36 cellular contexts compared by ENCODE assay signal in the genomic region with DNA sequence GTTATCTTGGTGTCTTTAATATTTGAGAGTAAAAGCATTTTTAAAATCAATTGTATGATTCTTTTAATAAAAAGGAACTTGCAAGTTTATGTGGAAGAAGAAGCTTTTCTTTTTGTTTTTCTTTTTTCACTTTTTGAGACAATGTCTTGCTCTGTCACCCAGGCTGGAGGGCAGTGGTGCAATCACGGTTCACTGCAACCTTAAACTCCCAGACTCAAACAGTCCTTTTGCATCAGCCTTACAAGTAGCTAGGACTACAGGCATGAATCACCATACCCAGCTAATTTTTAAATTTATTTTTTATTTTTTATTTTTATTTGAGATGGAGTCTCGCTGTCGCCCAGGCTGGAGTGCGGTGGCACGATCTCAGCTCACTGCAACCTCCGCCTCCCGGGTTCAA. TPM values are rescaled to one million over a fixed set of nuclear protein-coding genes. Genes with fewer than 3 reads are reported as not detected.
"Had no signal": no experiment of that assay in that cellular context is flagged by ENCODE, and none has a peak within 500 bp of the region (broad histone marks: within the 10 kb centered on the region; RNA-seq: fewer than 3 reads in every experiment).

No MANE protein-coding gene starts in this region.

- DNase-seq: naive B cell; naive thymus-derived CD8-positive, alpha-beta T cell; nephron progenitor cell; nucleus accumbens; pancreas; right cardiac atrium; right lobe of liver; sigmoid colon; spleen; stimulated activated CD4-positive, alpha-beta T cell treated with anti-CD3 and anti-CD28 coated beads, Interleukin-12 subunit alpha, Interleukin-12 subunit beta, amount 100 ng/mL, for 4 hours; stimulated activated CD4-positive, alpha-beta T cell treated with anti-CD3 and anti-CD28 coated beads, Interleukin-1b, Interleukin-23, amount 100 ng/mL, for 48 hours; stimulated activated CD4-positive, alpha-beta T cell treated with anti-CD3 and anti-CD28 coated beads, Interleukin-4, amount 100 ng/mL, for 1 hour; stimulated activated CD4-positive, alpha-beta T cell treated with anti-CD3 and anti-CD28 coated beads, Interleukin-4, amount 100 ng/mL, for 4 hours; stimulated activated CD8-positive, alpha-beta memory T cell treated with anti-CD3 and anti-CD28 coated beads, Interleukin-4, amount 100 ng/mL, for 48 hours; stimulated activated naive CD4-positive, alpha-beta T cell; stomach; thyroid gland; upper lobe of right lung; uterus had no signal

- H3K9me3 Mint-ChIP-seq: naive B cell; naive thymus-derived CD8-positive, alpha-beta T cell; natural killer cell treated with Interleukin-12 subunit alpha and Interleukin-12 subunit beta and Interleukin-15 and Interleukin-18, amount 100 ng/mL, for 72 hours; nephron progenitor cell; neural crest cell; stimulated activated memory B cell treated with anti-CD40 and anti-IgM and Interleukin-4, amounts not matched to agents 10 μg/mL and 1 μg/mL and 100 μg/mL, for 72 hours; stimulated activated naive CD8-positive, alpha-beta T cell treated with anti-CD3 and anti-CD28 coated beads, Interleukin-15, Interleukin-2, amounts not matched to agents 100 ng/mL and 50 ng/mL, for 24 hours; type B pancreatic cell had no signal

- ATAC-seq: naive thymus-derived CD8-positive, alpha-beta T cell; natural killer cell treated with Interleukin-12 subunit alpha and Interleukin-12 subunit beta and Interleukin-15 and Interleukin-18, amount 100 ng/mL, for 72 hours; pancreas; right cardiac atrium; right lobe of liver; stimulated activated memory B cell treated with anti-CD40 and anti-IgM and Interleukin-4, amounts not matched to agents 10 μg/mL and 1 μg/mL and 100 μg/mL, for 72 hours; upper lobe of right lung had no signal

- H3K4me3 Mint-ChIP-seq: naive B cell; naive thymus-derived CD8-positive, alpha-beta T cell; natural killer cell treated with Interleukin-12 subunit alpha and Interleukin-12 subunit beta and Interleukin-15 and Interleukin-18, amount 100 ng/mL, for 72 hours; nephron progenitor cell; neural crest cell; stimulated activated memory B cell treated with anti-CD40 and anti-IgM and Interleukin-4, amounts not matched to agents 10 μg/mL and 1 μg/mL and 100 μg/mL, for 72 hours; stimulated activated naive CD8-positive, alpha-beta T cell treated with anti-CD3 and anti-CD28 coated beads, Interleukin-15, Interleukin-2, amounts not matched to agents 100 ng/mL and 50 ng/mL, for 24 hours; type B pancreatic cell had no signal

- H3K4me3 ChIP-seq: pancreas, prostate gland, right lobe of liver, sigmoid colon, skin epidermis, smooth muscle cell, spleen, stomach, thoracic aorta, thyroid gland, tibial nerve, upper lobe of right lung, uterus had no signal

- H3K4me2 ChIP-seq: smooth muscle cell had no signal

- H3K9me3 ChIP-seq: neutrophil, pancreas, prostate gland, right lobe of liver, sigmoid colon, spleen, stomach, thoracic aorta, thyroid gland, tibial nerve, upper lobe of right lung, uterus had no signal

- FAIRE-seq: pancreas had no signal

- H3K27me3 ChIP-seq: neutrophil, pancreas, right lobe of liver, sigmoid colon, spleen, stomach, thyroid gland, tibial nerve, upper lobe of right lung, uterus had no signal

- H3K4me1 ChIP-seq: pancreas, prostate gland, right lobe of liver, sigmoid colon, stomach, thyroid gland, upper lobe of right lung, uterus had no signal

- H3K27me3 Mint-ChIP-seq: naive B cell; naive thymus-derived CD8-positive, alpha-beta T cell; natural killer cell treated with Interleukin-12 subunit alpha and Interleukin-12 subunit beta and Interleukin-15 and Interleukin-18, amount 100 ng/mL, for 72 hours; stimulated activated memory B cell treated with anti-CD40 and anti-IgM and Interleukin-4, amounts not matched to agents 10 μg/mL and 1 μg/mL and 100 μg/mL, for 72 hours; stimulated activated naive CD8-positive, alpha-beta T cell treated with anti-CD3 and anti-CD28 coated beads, Interleukin-15, Interleukin-2, amounts not matched to agents 100 ng/mL and 50 ng/mL, for 24 hours; type B pancreatic cell had no signal

- H3K36me3 ChIP-seq: uterus had no signal

- H3K27ac ChIP-seq: neutrophil, pancreas, prostate gland, right lobe of liver, sigmoid colon, skin epidermis, spleen, stomach, thoracic aorta, thyroid gland, tibial nerve, upper lobe of right lung, uterus had no signal

- H3K4me1 Mint-ChIP-seq: nephron progenitor cell; neural crest cell; stimulated activated memory B cell treated with anti-CD40 and anti-IgM and Interleukin-4, amounts not matched to agents 10 μg/mL and 1 μg/mL and 100 μg/mL, for 72 hours had no signal

- H3K27ac Mint-ChIP-seq: naive B cell; natural killer cell treated with Interleukin-12 subunit alpha and Interleukin-12 subunit beta and Interleukin-15 and Interleukin-18, amount 100 ng/mL, for 72 hours; nephron progenitor cell; stimulated activated memory B cell treated with anti-CD40 and anti-IgM and Interleukin-4, amounts not matched to agents 10 μg/mL and 1 μg/mL and 100 μg/mL, for 72 hours; stimulated activated naive CD8-positive, alpha-beta T cell treated with anti-CD3 and anti-CD28 coated beads, Interleukin-15, Interleukin-2, amounts not matched to agents 100 ng/mL and 50 ng/mL, for 24 hours; type B pancreatic cell had no signal

RNA-seq across cellular contexts. Expression of gene FOXE3, which starts 48.4 kb away (rescaled TPM):
- total RNA-seq: naive thymus-derived CD8-positive, alpha-beta T cell; natural killer cell treated with Interleukin-12 subunit alpha and Interleukin-12 subunit beta and Interleukin-15 and Interleukin-18, amount 100 ng/mL, for 72 hours; omental fat pad; osteocyte; pancreas; renal cortical epithelial cell; right cardiac atrium; right lobe of liver; sigmoid colon; smooth muscle cell; spleen; stomach; subcutaneous adipose tissue; temporal lobe; thyroid gland; upper lobe of right lung; urinary bladder had no signal
- polyA plus RNA-seq: naive thymus-derived CD8-positive, alpha-beta T cell; pancreas; right cardiac atrium; smooth muscle cell; spleen; stomach; urinary bladder had no signal
